8 cellular contexts compared by ENCODE assay signal in genomic region chr10:3935141-3935540, GRCh38.
A peak's percentile ranks its signal among the peaks of the same experiment; 100 is the strongest.
DNase-seq lines count a peak whose midpoint lies in the region; ATAC-seq and TF ChIP-seq lines count a peak whose summit lies in the region.

No MANE protein-coding gene starts in this region.

- H2AFZ ChIP-seq in neuronal stem cell (ENCODE audit: low read length) = peak overlapping the region; percentile 70

- no peaks in the 10 kb centered on the region for H3K27me3 ChIP-seq in duodenal mucosa (ENCODE audit: control insufficient read depth in 1 of 2, insufficient read depth in 2 of 2, low read length in 2 of 2)
- H3K27me3 ChIP-seq in neuronal stem cell (ENCODE audit: control insufficient read depth in 3 of 3, insufficient read depth in 3 of 3, low read depth in 1 of 3, low read length in 3 of 3) = no peaks in the 10 kb centered on the region
- no peaks in the 10 kb centered on the region for H3K27me3 ChIP-seq in upper lobe of right lung

- ATAC-seq in GM18502 (IDR thresholded peaks at IDR 0.05; ENCODE audit: poor library complexity, unreplicated experiment) (peak; percentile 98), HG02798 (IDR thresholded peaks at IDR 0.05; ENCODE audit: poor library complexity, unreplicated experiment) (peak; percentile 98), upper lobe of right lung (no peak)

- no peak overlapping the region for H2AK5ac ChIP-seq in neuronal stem cell (ENCODE audit: low read depth, low read length)

- H3K4me1 ChIP-seq in duodenal mucosa (ENCODE audit: control insufficient read depth in 1 of 2, insufficient read depth in 2 of 2, low read length in 2 of 2) (peaks cover 19 to 21% of the 10 kb centered on the region in 2 donors), neuronal stem cell (ENCODE audit: control insufficient read depth in 2 of 2, insufficient read depth in 1 of 2, low read depth in 1 of 2, low read length in 2 of 2) (no peaks in the 10 kb centered on the region), upper lobe of right lung (peaks cover 3% of the 10 kb centered on the region)

- H2BK5ac ChIP-seq in neuronal stem cell (ENCODE audit: low read length) = no peak overlapping the region

- no peak overlapping the region for H3K14ac ChIP-seq in neuronal stem cell (ENCODE audit: low read length)

- H2BK120ac ChIP-seq in neuronal stem cell (ENCODE audit: low read depth, low read length) = no peak overlapping the region

- H2BK15ac ChIP-seq in neuronal stem cell (ENCODE audit: low read length) = no peak overlapping the region

- H3K4me2 ChIP-seq in neuronal stem cell (ENCODE audit: insufficient read depth, low read length, poor library complexity, severe bottlenecking) = no peak overlapping the region

- H3K23ac ChIP-seq in neuronal stem cell (ENCODE audit: low read depth, low read length, poor library complexity) = no peak overlapping the region

- intact Hi-C loops in upper lobe of right lung (cut with DNase I) = no loop called here

- no CpG with 5 or more reads among the region's 11 CpGs for WGBS in neuronal stem cell (ENCODE audit: extremely low coverage in 2 of 2, insufficient read length in 2 of 2, insufficient replicate concordance in 1 of 2), 2 donors

- DNase-seq in activated CD4-positive, CD25-positive, alpha-beta regulatory T cell treated with anti-CD3 and anti-CD28 coated beads, Interleukin-2, amount 50 U/mL, for 72 hours = peak; percentile 66
- DNase-seq in neuronal stem cell (ENCODE audit: low spot score) (no peak), upper lobe of right lung (no peak), DMS153 (lab: John Stamatoyannopoulos, UW) (no peak), HPDE6-E6E7 (ENCODE audit: extremely low spot score) (no peak)

- H3K36me3 ChIP-seq in duodenal mucosa (ENCODE audit: control insufficient read depth in 1 of 2, insufficient read depth in 2 of 2, low read length in 2 of 2) = no peaks in the 10 kb centered on the region
- H3K36me3 ChIP-seq in neuronal stem cell (replicated peaks in 1 of 2; ENCODE audit: control insufficient read depth in 2 of 2, insufficient read depth in 2 of 2, low read length in 2 of 2) = no peaks in the 10 kb centered on the region
- H3K36me3 ChIP-seq in upper lobe of right lung = no peaks in the 10 kb centered on the region

- H3K79me1 ChIP-seq in neuronal stem cell (ENCODE audit: low read depth, low read length) = no peaks in the 10 kb centered on the region

- no peak for TF ChIP-seq CTCF in upper lobe of right lung (IDR thresholded peaks at IDR 0.05)

- H3K9ac ChIP-seq in duodenal mucosa (ENCODE audit: low read depth in 1 of 2, low read length in 2 of 2) = peak overlapping the region in 1 of 2 donors; percentile 41
- H3K9ac ChIP-seq in neuronal stem cell (ENCODE audit: low read depth, low read length, poor library complexity) = no peak overlapping the region

- H4K8ac ChIP-seq in neuronal stem cell (ENCODE audit: low read depth, low read length) = no peak overlapping the region

- H3K18ac ChIP-seq in neuronal stem cell (ENCODE audit: low read length) = no peak overlapping the region

- no peak overlapping the region for H3K4ac ChIP-seq in neuronal stem cell (ENCODE audit: low read length)

- H2BK12ac ChIP-seq in neuronal stem cell (ENCODE audit: low read length) = no peak overlapping the region

- peak overlapping the region in 1 of 2 donors; percentile 34 for H3K4me3 ChIP-seq in duodenal mucosa (ENCODE audit: low read depth in 1 of 2, low read length in 2 of 2)
- H3K4me3 ChIP-seq in neuronal stem cell (ENCODE audit: low read length in 2 of 2) = no peak overlapping the region
- H3K4me3 ChIP-seq in upper lobe of right lung = peak overlapping the region; percentile 14

- H4K91ac ChIP-seq in neuronal stem cell (ENCODE audit: low read depth, low read length, poor library complexity) = no peak overlapping the region

- H3K27ac ChIP-seq in duodenal mucosa (ENCODE audit: low read depth, low read length) (peak overlapping the region; percentile 53), neuronal stem cell (replicated peaks; ENCODE audit: low read length) (no peak overlapping the region), upper lobe of right lung (peak overlapping the region; percentile 43)

- H3K9me3 ChIP-seq in duodenal mucosa (ENCODE audit: control insufficient read depth in 1 of 2, low read length in 2 of 2) (no peaks in the 10 kb centered on the region), neuronal stem cell (replicated peaks in 1 of 2; ENCODE audit: control insufficient read depth in 2 of 2, insufficient read depth in 1 of 2, low read depth in 1 of 2, low read length in 2 of 2) (peaks cover 0 to 3% of the 10 kb centered on the region in 2 donors), upper lobe of right lung (no peaks in the 10 kb centered on the region)
